8 cellular contexts compared by ENCODE assay signal in the genomic region with DNA sequence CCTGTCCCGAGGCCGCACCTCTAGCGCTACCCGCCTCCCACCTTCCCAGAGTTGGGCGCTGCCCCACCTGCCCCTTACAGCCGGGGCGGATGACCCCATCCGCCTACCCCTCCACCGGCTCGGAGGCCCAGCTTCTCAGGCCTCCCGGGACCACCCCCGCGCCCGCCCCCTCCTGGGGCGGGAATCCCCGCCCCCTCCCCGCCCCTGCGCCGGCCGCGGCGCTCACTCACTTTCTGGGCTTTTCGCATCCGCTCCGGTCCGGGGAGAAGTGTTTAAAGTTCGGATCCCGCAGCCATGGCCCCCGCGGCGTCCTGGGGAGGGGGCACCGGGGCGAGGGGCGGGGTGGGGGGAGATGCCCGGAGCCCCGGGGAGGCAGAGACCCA. TPM values are rescaled to one million over a fixed set of nuclear protein-coding genes. Genes with fewer than 3 reads are reported as not detected.
DNase-seq lines count a peak whose midpoint lies in the region; ATAC-seq and TF ChIP-seq lines count a peak whose summit lies in the region.

No MANE protein-coding gene starts in this region.

- TF ChIP-seq CTCF in Caco-2 (IDR thresholded peaks at IDR 0.05; ENCODE audit: insufficient read depth in 1 of 2, low read depth in 1 of 2, low read length in 1 of 2, severe bottlenecking in 1 of 2, unreplicated experiment in 1 of 2): no peak
- TF ChIP-seq CTCF in OCI-LY3 (IDR thresholded peaks at IDR 0.05; ENCODE audit: low read depth, low read length): no peak

- no peak for DNase-seq in Caco-2
- DNase-seq in effector memory CD4-positive, alpha-beta T cell: peak in 1 of 3 donors; percentile 32
- no peak for DNase-seq in NCI-H2196 treated with DMSO at 0.1 percent for 48 hours (lab: John Stamatoyannopoulos, UW; ENCODE audit: unreplicated experiment)
- no peak for DNase-seq in NK-92 (lab: John Stamatoyannopoulos, UW; ENCODE audit: unreplicated experiment)
- no peak for DNase-seq in SIG-M5 treated with dmso at 0.1 percent for 504 hours (lab: John Stamatoyannopoulos, UW; ENCODE audit: unreplicated experiment)

- H3K27me3 ChIP-seq in Caco-2 (replicated peaks; ENCODE audit: control insufficient read depth, insufficient read depth, low read length) (no peaks in the 10 kb centered on the region; the same call in 1 of the 2 replicates), OCI-LY3 (ENCODE audit: low read depth, low read length) (peaks cover 51% of the 10 kb centered on the region), neuron (ENCODE audit: insufficient read depth, low read length) (peaks cover 71% of the 10 kb centered on the region)
- H3K27me3 ChIP-seq in effector memory CD4-positive, alpha-beta T cell (replicated peaks; ENCODE audit: control insufficient read depth, insufficient read depth, low read length, poor library complexity, severe bottlenecking): no peaks in the 10 kb centered on the region

- H3K9me3 ChIP-seq in Caco-2: no peaks in the 10 kb centered on the region
- H3K9me3 ChIP-seq in OCI-LY3 (ENCODE audit: insufficient read depth, low read length): no peaks in the 10 kb centered on the region
- no peaks in the 10 kb centered on the region for H3K9me3 ChIP-seq in effector memory CD4-positive, alpha-beta T cell (ENCODE audit: control insufficient read depth, low read length)
- H3K9me3 ChIP-seq in neuron (ENCODE audit: low read length): no peaks in the 10 kb centered on the region

- no peaks in the 10 kb centered on the region for H3K9me3 Mint-ChIP-seq in Caco-2 (ENCODE audit: unreplicated experiment)

- peak overlapping the region; percentile 96 for H3K4me2 ChIP-seq in OCI-LY3 (ENCODE audit: low read length)

- no peaks in the 10 kb centered on the region for H3K36me3 Mint-ChIP-seq in Caco-2 (ENCODE audit: insufficient read depth, unreplicated experiment)

- peak overlapping the region; percentile 76 for H3K9ac ChIP-seq in OCI-LY3 (ENCODE audit: low read length)

- peaks cover 6% of the 10 kb centered on the region for H3K27me3 Mint-ChIP-seq in Caco-2 (ENCODE audit: insufficient read depth, unreplicated experiment)

- intact Hi-C loops in Caco-2 (cut with micrococcal nuclease; ENCODE audit: unreplicated experiment): no loop called here

- no peak overlapping the region for H2AFZ ChIP-seq in OCI-LY3 (ENCODE audit: low read depth, low read length)
- no peak overlapping the region for H2AFZ ChIP-seq in neuron (ENCODE audit: low read depth, low read length)

- ATAC-seq in GM21529 (IDR thresholded peaks at IDR 0.05; ENCODE audit: unreplicated experiment): no peak

- H3K36me3 ChIP-seq in Caco-2 (ENCODE audit: control insufficient read depth, insufficient read depth, low read length) (no peaks in the 10 kb centered on the region), OCI-LY3 (replicated peaks; ENCODE audit: low read depth, low read length) (no peaks in the 10 kb centered on the region), neuron (ENCODE audit: insufficient read depth, low read length) (no peaks in the 10 kb centered on the region)
- H3K36me3 ChIP-seq in effector memory CD4-positive, alpha-beta T cell (ENCODE audit: control insufficient read depth, insufficient read depth, low read length): no peaks in the 10 kb centered on the region

- peak overlapping the region; percentile 59 for H3K4me3 ChIP-seq in Caco-2 (ENCODE audit: low read depth, low read length)
- peak overlapping the region; percentile 80 for H3K4me3 ChIP-seq in OCI-LY3 (ENCODE audit: low read length)
- H3K4me3 ChIP-seq in effector memory CD4-positive, alpha-beta T cell (ENCODE audit: insufficient read depth, low read depth, low read length, poor library complexity, severe bottlenecking): peak overlapping the region; percentile 56
- H3K4me3 ChIP-seq in neuron (ENCODE audit: low read length): peak overlapping the region; percentile 39

- POLR2A ChIA-PET in Caco-2 (lab: Charles Lee): interaction anchor here (0.7 kb wide), 1 partner anchor 43 kb away, joined by 4 read pairs; no protein-coding TSS in a partner anchor

- H3K4me1 Mint-ChIP-seq in Caco-2 (ENCODE audit: low read depth, unreplicated experiment): peaks cover 19% of the 10 kb centered on the region

- no peak overlapping the region for H3K27ac ChIP-seq in OCI-LY3 (ENCODE audit: low read length)
- H3K27ac ChIP-seq in effector memory CD4-positive, alpha-beta T cell (ENCODE audit: insufficient read depth, low read length, poor library complexity, severe bottlenecking): peak overlapping the region; percentile 41

- BruUV-seq in Caco-2 (replicated peaks; lab: Mats Ljungman, UMichigan): no TSS peak

- H3K4me3 Mint-ChIP-seq in Caco-2 (ENCODE audit: unreplicated experiment): peak overlapping the region; percentile 81

- H3K79me2 ChIP-seq in OCI-LY3 (ENCODE audit: low read length): no peaks in the 10 kb centered on the region

- H3K4me1 ChIP-seq in Caco-2 (peaks cover 24% of the 10 kb centered on the region), OCI-LY3 (ENCODE audit: low read length) (peaks cover 58% of the 10 kb centered on the region), neuron (ENCODE audit: insufficient read depth, low read length) (peaks cover 9% of the 10 kb centered on the region)
- H3K4me1 ChIP-seq in effector memory CD4-positive, alpha-beta T cell (ENCODE audit: control insufficient read depth, insufficient read depth, low read length, poor library complexity, severe bottlenecking): peaks cover 22% of the 10 kb centered on the region

- no peak overlapping the region for H3K27ac Mint-ChIP-seq in Caco-2 (ENCODE audit: unreplicated experiment)

- no peaks in the 10 kb centered on the region for H4K20me1 ChIP-seq in OCI-LY3 (ENCODE audit: insufficient read depth, low read length)

- CTCF ChIA-PET in Caco-2 (lab: Charles Lee): interaction anchor here (0.6 to 1.0 kb wide), 5 partner anchors 15 to 564 kb away, joined by 3 to 5 read pairs (median 4); a partner anchor contains a TSS

RNA-seq across cellular contexts. Expression of a gene that starts 0.4 kb away (rescaled TPM):
- total RNA-seq in Caco-2 (2022): 0.23 and 0.49 TPM in 2 replicates

RNA-seq across cellular contexts. Expression of a gene that starts 31.3 kb away (rescaled TPM):
- 64.4 and 70.7 TPM in 2 replicates for total RNA-seq in Caco-2 (2022)

RNA-seq across cellular contexts. Expression of a gene that starts 44.8 kb away (rescaled TPM):
- 60.2 and 63.5 TPM in 2 replicates for total RNA-seq in Caco-2 (2022)

RNA-seq across cellular contexts. Expression of a gene that starts 50.7 kb away (rescaled TPM):
- 0.82 TPM in 1 of 2 replicates, not detected in the other for total RNA-seq in Caco-2 (2022)
